Comparison of ENCODE assay signal across 27 cellular contexts in genomic region chr5:75522025-75522424, GRCh38. TPM values are rescaled to one million over a fixed set of nuclear protein-coding genes. Genes with fewer than 3 reads are reported as not detected.
A peak's percentile ranks its signal among the peaks of the same experiment; 100 is the strongest.
DNase-seq lines count a peak whose midpoint lies in the region; ATAC-seq and TF ChIP-seq lines count a peak whose summit lies in the region.
"Had no signal": no experiment of that assay in that cellular context is flagged by ENCODE, and none has a peak within 500 bp of the region (broad histone marks: within the 10 kb centered on the region; RNA-seq: fewer than 3 reads in every experiment).

No MANE protein-coding gene starts in this region.

- no peak overlapping the region for H2AFZ ChIP-seq in neural progenitor cell (replicated peaks)

- no peak overlapping the region for H3K4me3 Mint-ChIP-seq in activated naive CD4-positive, alpha-beta T cell treated with anti-CD3 and anti-CD28 coated beads, Interleukin-2, amount 50 U/mL, for 24 hours
- H3K4me3 Mint-ChIP-seq in chondrocyte (ENCODE audit: unreplicated experiment), result no peak overlapping the region
- H3K4me3 Mint-ChIP-seq in stimulated activated naive CD8-positive, alpha-beta T cell treated with anti-CD3 and anti-CD28 coated beads, Interleukin-15, Interleukin-2, amounts not matched to agents 100 ng/mL and 50 ng/mL, for 24 hours, result peak overlapping the region; percentile 30
- no peak overlapping the region for H3K4me3 Mint-ChIP-seq in CD8-positive, alpha-beta memory T cell
- no peak overlapping the region for H3K4me3 Mint-ChIP-seq in neural progenitor cell
- H3K4me3 Mint-ChIP-seq: activated naive CD4-positive, alpha-beta T cell treated with anti-CD3 and anti-CD28 coated beads, Interleukin-2, amount 10 ng/mL, durations not matched to agents 7 days and 5 days; mesothelial cell of epicardium had no signal

- H3K9ac ChIP-seq in SK-N-MC (ENCODE audit: insufficient read length), result no peak overlapping the region
- no peak overlapping the region for H3K9ac ChIP-seq in neural progenitor cell

- no peaks in the 10 kb centered on the region for H4K20me1 ChIP-seq in neural progenitor cell (ENCODE audit: low read depth)

- H3K36me3 Mint-ChIP-seq in activated naive CD4-positive, alpha-beta T cell treated with anti-CD3 and anti-CD28 coated beads, Interleukin-2, amount 50 U/mL, for 24 hours, result peaks cover 28% of the 10 kb centered on the region
- peaks cover 14% of the 10 kb centered on the region for H3K36me3 Mint-ChIP-seq in chondrocyte (ENCODE audit: low read depth)
- H3K36me3 Mint-ChIP-seq in stimulated activated naive CD8-positive, alpha-beta T cell treated with anti-CD3 and anti-CD28 coated beads, Interleukin-15, Interleukin-2, amounts not matched to agents 100 ng/mL and 50 ng/mL, for 24 hours (ENCODE audit: low read depth), result peaks cover 49% of the 10 kb centered on the region
- peaks cover 10 to 33% (median 24%) of the 10 kb centered on the region in 3 donors for H3K36me3 Mint-ChIP-seq in CD8-positive, alpha-beta memory T cell
- peaks cover 31% of the 10 kb centered on the region for H3K36me3 Mint-ChIP-seq in neural progenitor cell

- H3K9me3 ChIP-seq in SK-N-MC (ENCODE audit: low read depth, low read length) (peaks cover 13% of the 10 kb centered on the region), neural progenitor cell (ENCODE audit: low read depth) (peaks cover 7% of the 10 kb centered on the region)
- peaks cover 9% of the 10 kb centered on the region for H3K9me3 ChIP-seq in CD8-positive, alpha-beta memory T cell (ENCODE audit: low read length)
- H3K9me3 ChIP-seq: BE2C, upper lobe of right lung had no signal

- H3K27ac Mint-ChIP-seq in activated naive CD4-positive, alpha-beta T cell treated with anti-CD3 and anti-CD28 coated beads, Interleukin-2, amount 50 U/mL, for 24 hours, result peak overlapping the region; percentile 15
- H3K27ac Mint-ChIP-seq in chondrocyte (ENCODE audit: unreplicated experiment) (peak overlapping the region; percentile 73), neural progenitor cell (no peak overlapping the region)
- H3K27ac Mint-ChIP-seq in stimulated activated naive CD8-positive, alpha-beta T cell treated with anti-CD3 and anti-CD28 coated beads, Interleukin-15, Interleukin-2, amounts not matched to agents 100 ng/mL and 50 ng/mL, for 24 hours, result peak overlapping the region; percentile 95
- no peak overlapping the region for H3K27ac Mint-ChIP-seq in CD8-positive, alpha-beta memory T cell
- H3K27ac Mint-ChIP-seq: activated naive CD4-positive, alpha-beta T cell treated with anti-CD3 and anti-CD28 coated beads, Interleukin-2, amount 10 ng/mL, durations not matched to agents 7 days and 5 days; mesothelial cell of epicardium had no signal

- H3K79me2 ChIP-seq in neural progenitor cell (ENCODE audit: low read depth), result peaks cover 82% of the 10 kb centered on the region

- no peak for TF ChIP-seq CTCF in chondrocyte (IDR thresholded peaks at IDR 0.05)
- no peak for TF ChIP-seq CTCF in neural progenitor cell (IDR thresholded peaks at IDR 0.05)

- no peak for DNase-seq in activated naive CD4-positive, alpha-beta T cell treated with Interleukin-2 at 50 U/mL for 16 hours
- no peak for DNase-seq in SK-N-MC (ENCODE audit: low read depth, low spot score)
- DNase-seq in chondrocyte (ENCODE audit: low spot score), result no peak
- no peak for DNase-seq in CD8-positive, alpha-beta memory T cell
- no peak for DNase-seq in neural progenitor cell (ENCODE audit: low spot score)
- DNase-seq: ACHN; activated naive CD4-positive, alpha-beta T cell treated with anti-CD3 and anti-CD28 coated beads, Interleukin-2, amount 10 ng/mL, durations not matched to agents 7 days and 5 days; activated T-cell treated with anti-CD3 and anti-CD28 coated beads, Interleukin-2, amount 50 U/mL, for 48 hours; BE2C; Caco-2; cerebellar nuclear complex; DMS79; islet precursor cell; KBM-7; naive B cell; NCI-H1417 treated with DMSO at 0.1 percent for 48 hours; NCI-H2081; NCI-H2227 treated with DMSO at 0.1 percent for 48 hours; NCI-H526 treated with DMSO at 0.1 percent for 48 hours; SHP77; upper lobe of right lung had no signal

- POLR2A ChIA-PET in CD8-positive, alpha-beta memory T cell (lab: Charles Lee), result no interaction called here

- H3K36me3 ChIP-seq in SK-N-MC (ENCODE audit: insufficient read depth, low read length) (peaks cover 28% of the 10 kb centered on the region), neural progenitor cell (no peaks in the 10 kb centered on the region)
- H3K36me3 ChIP-seq in CD8-positive, alpha-beta memory T cell (ENCODE audit: insufficient read depth, low read length), result no peaks in the 10 kb centered on the region
- H3K36me3 ChIP-seq: BE2C, upper lobe of right lung had no signal

- CTCF ChIA-PET in CD8-positive, alpha-beta memory T cell (lab: Charles Lee), result no interaction called here

- H3K4me1 Mint-ChIP-seq in activated naive CD4-positive, alpha-beta T cell treated with anti-CD3 and anti-CD28 coated beads, Interleukin-2, amount 50 U/mL, for 24 hours, result peaks cover 87% of the 10 kb centered on the region
- H3K4me1 Mint-ChIP-seq in chondrocyte (ENCODE audit: low read depth) (peaks cover 29% of the 10 kb centered on the region), neural progenitor cell (no peaks in the 10 kb centered on the region)
- peaks cover 87% of the 10 kb centered on the region for H3K4me1 Mint-ChIP-seq in stimulated activated naive CD8-positive, alpha-beta T cell treated with anti-CD3 and anti-CD28 coated beads, Interleukin-15, Interleukin-2, amounts not matched to agents 100 ng/mL and 50 ng/mL, for 24 hours (ENCODE audit: low read depth)
- H3K4me1 Mint-ChIP-seq in CD8-positive, alpha-beta memory T cell, result peaks cover 32 to 72% (median 71%) of the 10 kb centered on the region in 3 donors

- peaks cover 9% of the 10 kb centered on the region for H3K4me1 ChIP-seq in CD8-positive, alpha-beta memory T cell (ENCODE audit: insufficient read depth, low read length)
- peaks cover 7% of the 10 kb centered on the region for H3K4me1 ChIP-seq in neural progenitor cell

- no peak for ATAC-seq in HG02870 (IDR thresholded peaks at IDR 0.05; ENCODE audit: unreplicated experiment)
- ATAC-seq: activated CD4-positive, CD25-positive, alpha-beta regulatory T cell treated with anti-CD3 and anti-CD28 coated beads, Interleukin-2, amount 50 U/mL, for 24 hours; Panc1; upper lobe of right lung had no signal

- H3K27me3 Mint-ChIP-seq in activated naive CD4-positive, alpha-beta T cell treated with anti-CD3 and anti-CD28 coated beads, Interleukin-2, amount 50 U/mL, for 24 hours, result no peaks in the 10 kb centered on the region
- H3K27me3 Mint-ChIP-seq in chondrocyte (ENCODE audit: low read depth) (no peaks in the 10 kb centered on the region), neural progenitor cell (ENCODE audit: insufficient read depth, low read depth) (no peaks in the 10 kb centered on the region)
- no peaks in the 10 kb centered on the region for H3K27me3 Mint-ChIP-seq in stimulated activated naive CD8-positive, alpha-beta T cell treated with anti-CD3 and anti-CD28 coated beads, Interleukin-15, Interleukin-2, amounts not matched to agents 100 ng/mL and 50 ng/mL, for 24 hours
- H3K27me3 Mint-ChIP-seq in CD8-positive, alpha-beta memory T cell, result no peaks in the 10 kb centered on the region
- H3K27me3 Mint-ChIP-seq: activated naive CD4-positive, alpha-beta T cell treated with anti-CD3 and anti-CD28 coated beads, Interleukin-2, amount 10 ng/mL, durations not matched to agents 7 days and 5 days; naive B cell had no signal

- H3K27me3 ChIP-seq in CD8-positive, alpha-beta memory T cell (ENCODE audit: insufficient read depth, low read length, poor library complexity, severe bottlenecking), result no peaks in the 10 kb centered on the region
- no peaks in the 10 kb centered on the region for H3K27me3 ChIP-seq in neural progenitor cell
- H3K27me3 ChIP-seq: BE2C, upper lobe of right lung had no signal

- H3K27ac ChIP-seq in SK-N-MC, result peak overlapping the region; percentile 27; the same call in 1 of the 2 replicates
- no peak overlapping the region for H3K27ac ChIP-seq in CD8-positive, alpha-beta memory T cell (ENCODE audit: low read depth, low read length)
- no peak overlapping the region for H3K27ac ChIP-seq in neural progenitor cell
- H3K27ac ChIP-seq: upper lobe of right lung had no signal

- H3K4me2 ChIP-seq in neural progenitor cell, result no peak overlapping the region

- H3K4me3 ChIP-seq in SK-N-MC (no peak overlapping the region), neural progenitor cell (no peak overlapping the region)
- no peak overlapping the region for H3K4me3 ChIP-seq in CD8-positive, alpha-beta memory T cell (ENCODE audit: low read length)
- H3K4me3 ChIP-seq: upper lobe of right lung had no signal

- H3K9me3 Mint-ChIP-seq in activated naive CD4-positive, alpha-beta T cell treated with anti-CD3 and anti-CD28 coated beads, Interleukin-2, amount 50 U/mL, for 24 hours, result peaks cover 14% of the 10 kb centered on the region
- H3K9me3 Mint-ChIP-seq in chondrocyte (ENCODE audit: low read depth), result peaks cover 23% of the 10 kb centered on the region
- H3K9me3 Mint-ChIP-seq in stimulated activated naive CD8-positive, alpha-beta T cell treated with anti-CD3 and anti-CD28 coated beads, Interleukin-15, Interleukin-2, amounts not matched to agents 100 ng/mL and 50 ng/mL, for 24 hours, result peaks cover 13% of the 10 kb centered on the region
- H3K9me3 Mint-ChIP-seq in CD8-positive, alpha-beta memory T cell, result peaks cover 11 to 19% (median 18%) of the 10 kb centered on the region in 5 donors
- peaks cover 46% of the 10 kb centered on the region for H3K9me3 Mint-ChIP-seq in neural progenitor cell

- no peaks in the 10 kb centered on the region for H3F3A ChIP-seq in neural progenitor cell (ENCODE audit: low read depth)

RNA-seq across cellular contexts. Expression of gene POLK, which starts 10.3 kb away (rescaled TPM):
- total RNA-seq in chondrocyte (26.5 to 35.5 TPM (median 26.5 TPM) in 3 replicates), neural progenitor cell (ENCODE audit: low replicate concordance) (22.0 and 30.9 TPM in 2 replicates)
- 10 to 100 TPM; 35.9 to 36.9 TPM for total RNA-seq in CD8-positive, alpha-beta memory T cell
- polyA plus RNA-seq in CD8-positive, alpha-beta memory T cell, result 19.4 TPM

RNA-seq across cellular contexts. Expression of gene CERT1, which starts 10.6 kb away (rescaled TPM):
- total RNA-seq in chondrocyte (28.8 to 36.5 TPM (median 36.2 TPM) in 3 replicates), neural progenitor cell (ENCODE audit: low replicate concordance) (37.3 and 50.4 TPM in 2 replicates)
- 10 to 100 TPM; 35.0 to 35.4 TPM for total RNA-seq in CD8-positive, alpha-beta memory T cell
- 18.5 TPM for polyA plus RNA-seq in CD8-positive, alpha-beta memory T cell

Comparison
In these comparisons a context has a peak if more than half of its experiments do, and no peak if none do; other contexts are left out.
1. H3K27ac Mint-ChIP-seq: peak in activated naive CD4-positive, alpha-beta T cell treated with anti-CD3 and anti-CD28 coated beads, Interleukin-2, amount 50 U/mL, for 24 hours (single experiment), chondrocyte (single experiment) and stimulated activated naive CD8-positive, alpha-beta T cell treated with anti-CD3 and anti-CD28 coated beads, Interleukin-15, Interleukin-2, amounts not matched to agents 100 ng/mL and 50 ng/mL, for 24 hours (single experiment); none in CD8-positive, alpha-beta memory T cell (0 of 8) and neural progenitor cell (single experiment).